ENCODE assay signal across 21 cellular contexts in the genomic region with DNA sequence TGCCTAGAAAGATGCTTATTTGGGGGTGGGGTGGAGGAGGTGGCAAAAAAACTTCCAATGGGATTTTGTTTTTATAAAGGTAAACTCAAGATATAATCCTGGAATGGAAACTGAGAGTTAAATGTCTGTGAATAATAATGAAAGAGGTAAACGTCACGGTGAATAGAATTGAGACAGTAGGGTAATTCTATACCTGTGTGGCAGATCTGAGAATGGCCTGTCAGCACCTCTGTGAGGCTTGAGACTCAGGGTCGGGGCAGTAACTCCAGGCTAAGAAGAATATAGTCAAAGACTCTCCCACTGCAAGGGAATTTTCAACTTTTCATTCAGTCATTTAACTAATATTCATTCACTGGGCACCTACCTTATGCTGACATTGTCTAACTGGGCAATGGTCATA.
A peak's percentile ranks its signal among the peaks of the same experiment; 100 is the strongest.
DNase-seq lines count a peak whose midpoint lies in the region; ATAC-seq and TF ChIP-seq lines count a peak whose summit lies in the region.
"Had no signal": no experiment of that assay in that cellular context is flagged by ENCODE, and none has a peak within 500 bp of the region (broad histone marks: within the 10 kb centered on the region; RNA-seq: fewer than 3 reads in every experiment).

No MANE protein-coding gene starts in this region.

- POLR2A ChIA-PET in Panc1 (lab: Charles Lee) = no interaction called here

- ATAC-seq in HG02885 (IDR thresholded peaks at IDR 0.05; ENCODE audit: poor library complexity, unreplicated experiment) (peak; percentile 48), Panc1 (no peak), GM18502 (IDR thresholded peaks at IDR 0.05; ENCODE audit: poor library complexity, unreplicated experiment) (no peak)
- ATAC-seq: SK-N-SH treated with all-trans-retinoic acid at 6 μM for 48 hours, T-cell had no signal

- peaks cover 12% of the 10 kb centered on the region; the same call in 1 of the 2 replicates for H3K4me1 ChIP-seq in Panc1 (ENCODE audit: control insufficient read depth, insufficient read depth, low read length)

- no peak for TF ChIP-seq CTCF in Panc1 (IDR thresholded peaks at IDR 0.05)

- in situ Hi-C loops in Panc1 (cut with HindIII; ENCODE audit: low pct_unique_long_range_greater_than_20kb, low sequenced_read_pairs) = no loop called here

- H3K27ac ChIP-seq in Panc1 (ENCODE audit: low read length) = peak overlapping the region; percentile 49; the same call in 1 of the 2 replicates
- H3K27ac ChIP-seq: PC-9, RWPE1 had no signal

- no peaks in the 10 kb centered on the region for H3K27me3 ChIP-seq in Panc1 (ENCODE audit: control insufficient read depth, insufficient read depth, low read length)

- CTCF ChIA-PET in Panc1 (lab: Charles Lee) = no interaction called here

- no TSS peak for BruUV-seq in Panc1 (replicated peaks; lab: Mats Ljungman, UMichigan)

- H3K4me3 ChIP-seq in Panc1 (ENCODE audit: low read depth in 2 of 2, low read length in 2 of 2) = no peak overlapping the region
- H3K4me3 ChIP-seq: HAP-1, PC-9 had no signal

- no peaks in the 10 kb centered on the region for H3K36me3 ChIP-seq in Panc1 (ENCODE audit: control insufficient read depth, insufficient read depth, low read length)
- H3K36me3 ChIP-seq: HAP-1 had no signal

- intact Hi-C loops in Panc1 (cut with micrococcal nuclease; ENCODE audit: unreplicated experiment) = no loop called here

- DNase-seq in NCI-H510A (lab: John Stamatoyannopoulos, UW) = peak; percentile 2
- DNase-seq in NCI-H510A treated with DMSO at 0.1 percent for 48 hours (lab: John Stamatoyannopoulos, UW) = no peak
- DNase-seq in Panc1 (ENCODE audit: low read depth, low spot score) = no peak
- no peak for DNase-seq in T1000 (lab: John Stamatoyannopoulos, UW)
- no peak for DNase-seq in activated naive CD4-positive, alpha-beta T cell treated with anti-CD3 and anti-CD28 coated beads, Interleukin-2, amount 50 U/mL, for 16 hours
- no peak for DNase-seq in NCI-H1930 (lab: John Stamatoyannopoulos, UW)
- DNase-seq: AML-193; C1 segment of cervical spinal cord; CD8-positive, alpha-beta memory T cell; Kasumi-1; NCI-H1694 treated with DMSO at 0.1 percent for 48 hours; NCI-H2171 treated with DMSO at 0.1 percent for 48 hours; NCI-H526 treated with DMSO at 0.1 percent for 48 hours; PC-9; SIG-M5; T-cell had no signal

- H3K9me3 ChIP-seq in Panc1 (ENCODE audit: control insufficient read depth, insufficient read depth, low read depth, low read length) = no peaks in the 10 kb centered on the region
- H3K9me3 ChIP-seq: HAP-1 had no signal
